In the genomic region with DNA sequence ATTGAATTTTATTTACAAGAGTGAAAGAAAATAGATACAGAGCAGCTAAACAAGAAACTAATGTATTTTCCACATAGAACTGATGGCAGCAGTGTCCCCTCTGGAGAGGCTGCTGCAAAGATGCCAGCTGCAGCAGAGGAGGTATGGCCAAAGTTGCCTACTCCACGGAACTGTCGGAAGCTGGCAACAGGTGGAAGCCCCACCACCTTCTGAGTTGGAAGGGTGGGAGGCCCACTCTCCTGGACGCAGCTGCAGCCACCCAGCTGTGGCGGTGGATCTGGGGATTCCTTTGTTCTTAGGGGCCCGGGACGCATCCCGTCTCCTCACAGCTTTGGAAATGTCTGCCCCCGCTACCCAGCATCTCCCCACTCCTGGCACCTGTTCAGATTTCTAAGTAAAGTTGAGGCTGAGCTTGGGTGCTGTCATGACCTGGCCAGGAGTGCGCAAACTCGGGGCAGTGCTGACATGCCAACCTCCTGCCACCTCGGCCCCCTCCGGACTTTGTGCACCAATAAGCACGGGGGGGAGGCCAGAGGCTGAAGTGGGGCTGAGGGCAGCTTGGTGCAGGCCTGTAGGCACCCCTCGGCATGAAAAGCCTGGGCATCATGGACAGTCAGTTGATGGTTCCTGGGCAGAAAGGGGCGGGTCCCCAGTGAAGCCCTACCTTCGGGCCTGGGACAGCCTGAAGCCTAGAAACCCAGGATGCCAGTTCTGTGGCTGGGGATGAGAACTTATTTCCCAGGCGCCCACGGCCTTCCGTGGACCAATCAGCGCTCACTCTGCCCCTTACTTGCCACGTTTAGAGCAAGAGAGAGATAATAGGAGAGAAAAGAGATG, we compare ENCODE assay signal across 23 cellular contexts.
"Had no signal": no experiment of that assay in that cellular context is flagged by ENCODE, and none has a peak within 500 bp of the region (broad histone marks: within the 10 kb centered on the region; RNA-seq: fewer than 3 reads in every experiment).

No MANE protein-coding gene starts in this region.

- H3K4me1 ChIP-seq: Peyer's patch had no signal

- DNase-seq: activated CD4-positive, alpha-beta T cell treated with anti-CD3 and anti-CD28 coated beads for 4 hours; activated CD8-positive, alpha-beta memory T cell treated with anti-CD3 and anti-CD28 coated beads, Interleukin-2, amount 50 U/mL, for 4 hours; activated CD8-positive, alpha-beta T cell treated with anti-CD3 and anti-CD28 coated beads for 36 hours; activated gamma-delta T cell treated with Interleukin-2 at 50 U/mL for 16 hours; activated naive CD4-positive, alpha-beta T cell treated with anti-CD3 and anti-CD28 coated beads, Interleukin-2, amount 10 ng/mL, durations not matched to agents 7 days and 5 days; activated naive CD8-positive, alpha-beta T cell treated with anti-CD3 and anti-CD28 coated beads for 36 hours; activated T-cell treated with anti-CD3 and anti-CD28 coated beads, Interleukin-2, amount 50 U/mL, for 72 hours; brain microvascular endothelial cell; KG1; NCI-H1092; NCI-H1417; NCI-H2029; NCI-H2107; NCI-H2171 treated with DMSO at 0.1 percent for 48 hours; NCI-H226; NCI-H526 treated with DMSO at 0.1 percent for 48 hours; NCI-H82; NK-92 treated with Interleukin-12 subunit alpha and Interleukin-12 subunit beta, amount 100 ng/mL, for 24 hours; OCI-M1; SHP77 treated with DMSO at 0.1 percent for 48 hours had no signal

- H3K36me3 ChIP-seq: brain microvascular endothelial cell, Peyer's patch had no signal

- H3K4me3 ChIP-seq: Peyer's patch had no signal

- ATAC-seq: activated CD4-positive, CD25-positive, alpha-beta regulatory T cell treated with anti-CD3 and anti-CD28 coated beads, Interleukin-2, amount 50 U/mL, for 24 hours; activated CD8-positive, alpha-beta T cell treated with anti-CD3 and anti-CD28 coated beads for 36 hours; activated T-cell treated with anti-CD3 and anti-CD28 coated beads, Interleukin-2, amount 50 U/mL, for 72 hours had no signal

- H3K27me3 ChIP-seq: brain microvascular endothelial cell, Peyer's patch had no signal

- H3K27ac ChIP-seq: brain microvascular endothelial cell, Peyer's patch, RWPE1 had no signal
